Comparison of ENCODE assay signal across 1 cellular context in genomic region chr9:19748278-19749126, GRCh38.
TF ChIP-seq lines count a peak whose summit lies in the region.

No MANE protein-coding gene starts in this region.

TF ChIP-seq in H1, 55 proteins besides CTCF, POLR2A, EP300 and RAD21 (continued from another document):
- TF ChIP-seq SUZ12 (IDR thresholded peaks at IDR 0.05; ENCODE audit: low read length) (no peak), BACH1 (IDR thresholded peaks at IDR 0.05; ENCODE audit: low read length) (peak; percentile 58), KDM4A (IDR thresholded peaks at IDR 0.05; ENCODE audit: low read depth, low read length, severe bottlenecking) (no peak), PHF8 (conservative IDR thresholded peaks at IDR 0.05; ENCODE audit: low read depth, low read length) (no peak), CHD2 (IDR thresholded peaks at IDR 0.05; ENCODE audit: low read length) (no peak), POU5F1 (IDR thresholded peaks at IDR 0.05; ENCODE audit: low read depth, low read length) (no peak), SP4 (IDR thresholded peaks at IDR 0.05; ENCODE audit: low read length) (no peak), SAP30 (IDR thresholded peaks at IDR 0.05; ENCODE audit: insufficient read depth, insufficient replicate concordance, low read length) (no peak), BRCA1 (IDR thresholded peaks at IDR 0.05; ENCODE audit: low read depth, low read length) (no peak), ZNF274 (IDR thresholded peaks at IDR 0.05; ENCODE audit: borderline replicate concordance, extremely low read depth, low read length) (no peak), HDAC2 (IDR thresholded peaks at IDR 0.05; ENCODE audit: borderline replicate concordance in 1 of 2, low read depth in 2 of 2, low read length in 2 of 2) (no peak)
